In genomic region chr13:45696610-45697226, GRCh38 we compare ENCODE assay signal across 1 cellular context.
TF ChIP-seq lines count a peak whose summit lies in the region.

No MANE protein-coding gene starts in this region.

TF ChIP-seq in GM23338, 12 proteins besides CTCF, POLR2A, EP300 and RAD21 (continued from another document):
- TF ChIP-seq ZNF462 (CRISPR knock-in tag; IDR thresholded peaks at IDR 0.05) (no peak), ETS1 (IDR thresholded peaks at IDR 0.05) (no peak), ZNF114 (CRISPR knock-in tag; IDR thresholded peaks at IDR 0.05) (no peak), NANOG (IDR thresholded peaks at IDR 0.05; ENCODE audit: borderline replicate concordance) (no peak), POLR2AphosphoS5 (IDR thresholded peaks at IDR 0.05; ENCODE audit: low read depth) (no peak), REST (IDR thresholded peaks at IDR 0.05; ENCODE audit: unreplicated experiment) (no peak), STAT1 (IDR thresholded peaks at IDR 0.05; ENCODE audit: unreplicated experiment) (no peak), EZH2 (IDR thresholded peaks at IDR 0.05; ENCODE audit: low read depth, unreplicated experiment) (no peak)
